Comparison of ENCODE assay signal across 21 cellular contexts in genomic region chr20:10728873-10729670, GRCh38.
"Had no signal": no experiment of that assay in that cellular context is flagged by ENCODE, and none has a peak within 500 bp of the region (broad histone marks: within the 10 kb centered on the region; RNA-seq: fewer than 3 reads in every experiment).

No MANE protein-coding gene starts in this region.

- H3K36me3 ChIP-seq: breast epithelium, lower lobe of right lung had no signal

- H3K27ac ChIP-seq: breast epithelium, lower lobe of right lung had no signal

- H3K27me3 ChIP-seq: breast epithelium had no signal

- DNase-seq: activated CD4-positive, alpha-beta T cell treated with anti-CD3 and anti-CD28 coated beads, Interleukin-2, amount 10 ng/mL, durations not matched to agents 24 days and 14 days; activated CD4-positive, CD25-positive, alpha-beta regulatory T cell; activated CD8-positive, alpha-beta memory T cell treated with anti-CD3 and anti-CD28 coated beads, Interleukin-2, amount 50 U/mL, for 4 hours; activated CD8-positive, alpha-beta T cell treated with anti-CD3 and anti-CD28 coated beads, Interleukin-2, amount 10 ng/mL, durations not matched to agents 7 days and 5 days; activated gamma-delta T cell; activated T-cell treated with anti-CD3 and anti-CD28 coated beads, Interleukin-2, amount 50 U/mL, for 72 hours; endodermal cell; head of caudate nucleus; immature natural killer cell; left cardiac atrium; lower lobe of right lung; midbrain; stimulated activated CD4-positive, alpha-beta T cell treated with anti-CD3 and anti-CD28 coated beads, Interleukin-15, amount 100 ng/mL, for 24 hours; stimulated activated CD4-positive, alpha-beta T cell treated with anti-CD3 and anti-CD28 coated beads, Interleukin-4, amount 100 ng/mL, for 1 hour; stimulated activated naive CD4-positive, alpha-beta T cell; SW 1271; trophoblast cell had no signal

- H3K4me1 Mint-ChIP-seq: activated CD4-positive, alpha-beta T cell treated with anti-CD3 and anti-CD28 coated beads, Interleukin-2, amount 10 ng/mL, durations not matched to agents 24 days and 14 days; immature natural killer cell had no signal

- H3K4me1 ChIP-seq: breast epithelium, lower lobe of right lung had no signal

- H3K4me3 Mint-ChIP-seq: activated CD4-positive, alpha-beta T cell treated with anti-CD3 and anti-CD28 coated beads, Interleukin-2, amount 10 ng/mL, durations not matched to agents 24 days and 14 days; activated CD8-positive, alpha-beta T cell treated with anti-CD3 and anti-CD28 coated beads, Interleukin-2, amount 10 ng/mL, durations not matched to agents 7 days and 5 days; activated naive CD8-positive, alpha-beta T cell; activated T-cell treated with anti-CD3 and anti-CD28 coated beads, Interleukin-2, amount 50 U/mL, for 72 hours; endodermal cell; immature natural killer cell had no signal

- H3K27ac Mint-ChIP-seq: activated CD4-positive, alpha-beta T cell treated with anti-CD3 and anti-CD28 coated beads, Interleukin-2, amount 10 ng/mL, durations not matched to agents 24 days and 14 days; activated CD8-positive, alpha-beta T cell treated with anti-CD3 and anti-CD28 coated beads, Interleukin-2, amount 10 ng/mL, durations not matched to agents 7 days and 5 days; activated naive CD8-positive, alpha-beta T cell; activated T-cell treated with anti-CD3 and anti-CD28 coated beads, Interleukin-2, amount 50 U/mL, for 72 hours; endodermal cell; immature natural killer cell had no signal

- H3K36me3 Mint-ChIP-seq: activated naive CD8-positive, alpha-beta T cell; immature natural killer cell had no signal

- FAIRE-seq: frontal cortex, TTC549 had no signal

- H3K4me3 ChIP-seq: breast epithelium, lower lobe of right lung had no signal

- ATAC-seq: activated CD8-positive, alpha-beta T cell treated with anti-CD3 and anti-CD28 coated beads, Interleukin-2, amount 10 ng/mL, durations not matched to agents 7 days and 5 days; activated T-cell treated with anti-CD3 and anti-CD28 coated beads, Interleukin-2, amount 50 U/mL, for 72 hours; left cardiac atrium; lower lobe of right lung had no signal

- H3K9me3 ChIP-seq: breast epithelium, lower lobe of right lung had no signal
